In the genomic region with DNA sequence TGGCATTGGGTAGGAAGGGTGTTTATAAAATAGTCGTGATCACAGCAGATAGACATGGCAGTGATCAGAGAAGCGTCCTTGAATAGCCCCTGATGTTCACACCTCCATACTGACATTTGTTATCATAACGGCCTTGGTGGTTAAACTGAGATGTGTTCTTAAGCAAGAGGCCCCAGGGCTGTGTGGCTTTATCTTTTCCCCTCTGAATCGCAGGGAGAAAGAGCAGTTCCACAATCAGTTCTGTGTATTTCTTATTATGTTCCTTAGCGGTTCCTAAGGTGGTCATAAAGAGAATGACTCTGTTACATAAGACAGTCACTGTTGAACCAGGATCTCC, we compare ENCODE assay signal across 13 cellular contexts. TPM values are rescaled to one million over a fixed set of nuclear protein-coding genes. Genes with fewer than 3 reads are reported as not detected.
DNase-seq lines count a peak whose midpoint lies in the region; ATAC-seq, FAIRE-seq and TF ChIP-seq lines count a peak whose summit lies in the region.
"Had no signal": no experiment of that assay in that cellular context is flagged by ENCODE, and none has a peak within 500 bp of the region (broad histone marks: within the 10 kb centered on the region; RNA-seq: fewer than 3 reads in every experiment).

No MANE protein-coding gene starts in this region.

- intact Hi-C loops in left lung (cut with DNase I), result no loop called here

- no peaks in the 10 kb centered on the region; the same call in 1 of the 2 replicates for H3K4me1 ChIP-seq in HEK293 (ENCODE audit: control insufficient read depth, insufficient read depth, low read length)
- peaks cover 0 to 10% of the 10 kb centered on the region in 2 donors for H3K4me1 ChIP-seq in left lung
- no peaks in the 10 kb centered on the region for H3K4me1 ChIP-seq in small intestine (ENCODE audit: control insufficient read depth in 2 of 2, insufficient read depth in 1 of 2, low read depth in 1 of 2, low read length in 1 of 2)

- no peak for TF ChIP-seq CTCF in HEK293 (tag by site-specific recombination; IDR thresholded peaks at IDR 0.05)
- TF ChIP-seq CTCF in choroid plexus epithelial cell (conservative IDR thresholded peaks at IDR 0.05; ENCODE audit: low read depth, low read length), result no peak
- TF ChIP-seq CTCF in left lung (IDR thresholded peaks at IDR 0.05), result no peak

- H3K27ac ChIP-seq in HEK293 (ENCODE audit: extremely low read depth, low read depth, low read length) (peak overlapping the region; percentile 34), left lung (peak overlapping the region in 1 of 2 donors; percentile 21), small intestine (ENCODE audit: low read depth in 1 of 2, low read length in 1 of 2) (peak overlapping the region in 1 of 2 donors; percentile 42), substantia nigra (ENCODE audit: low read depth, low read length, poor library complexity, severe bottlenecking) (no peak overlapping the region)

- H3K9me3 ChIP-seq in HEK293 (ENCODE audit: control insufficient read depth, insufficient read depth, low read depth, low read length) (no peaks in the 10 kb centered on the region), left lung (no peaks in the 10 kb centered on the region), small intestine (ENCODE audit: control insufficient read depth, low read depth) (no peaks in the 10 kb centered on the region)

- no peak overlapping the region for H3K4me3 ChIP-seq in HEK293 (ENCODE audit: low read depth, low read length)
- H3K4me3 ChIP-seq in choroid plexus epithelial cell (ENCODE audit: low read depth, low read length), result no peak overlapping the region
- no peak overlapping the region for H3K4me3 ChIP-seq in left lung
- H3K4me3 ChIP-seq in small intestine (ENCODE audit: low read depth in 1 of 2, low read length in 2 of 2), result no peak overlapping the region

- WGBS in small intestine, 3 donors, result 13 to 48% (median 31%) methylated on average over 5 of the region's 5 CpGs

- H3K27me3 ChIP-seq in left lung, result no peaks in the 10 kb centered on the region
- no peaks in the 10 kb centered on the region for H3K27me3 ChIP-seq in small intestine (ENCODE audit: control insufficient read depth in 2 of 2, insufficient read depth in 2 of 2, low read length in 2 of 2)

- POLR2A ChIA-PET in HEK293 (lab: Yijun Ruan, JAX), result no interaction called here

- CTCF ChIA-PET in HEK293 (lab: Yijun Ruan, JAX), result no interaction called here

- DNase-seq in choroid plexus epithelial cell (ENCODE audit: low read depth) (peak; percentile 27), left lung (no peak), small intestine (peak; percentile 14), putamen (ENCODE audit: low spot score) (no peak), cerebellum (ENCODE audit: low spot score) (no peak), substantia nigra (lab: John Stamatoyannopoulos, UW) (no peak)
- DNase-seq: activated T-cell treated with anti-CD3 and anti-CD28 coated beads, Interleukin-2, amount 50 U/mL, for 72 hours; DMS79; NCI-H187; NCI-H774 had no signal

- peak; percentile 21 for ATAC-seq in left lung
- ATAC-seq in HG03460 (IDR thresholded peaks at IDR 0.05; ENCODE audit: unreplicated experiment), result no peak
- ATAC-seq: activated T-cell treated with anti-CD3 and anti-CD28 coated beads, Interleukin-2, amount 50 U/mL, for 72 hours; esophagus mucosa had no signal

- no peak for FAIRE-seq in small intestine (lab: Jason Lieb, UNC)

- H3K36me3 ChIP-seq in HEK293 (ENCODE audit: control insufficient read depth in 2 of 2, insufficient read depth in 1 of 2, low read length in 2 of 2) (no peaks in the 10 kb centered on the region), left lung (no peaks in the 10 kb centered on the region), small intestine (ENCODE audit: control insufficient read depth in 2 of 2, insufficient read depth in 2 of 2, low read length in 2 of 2) (no peaks in the 10 kb centered on the region)

TF ChIP-seq in HEK293, 187 proteins besides CTCF, POLR2A, EP300 and RAD21 (continues in another document):
- TF ChIP-seq PBX3 (CRISPR knock-in tag; IDR thresholded peaks at IDR 0.05) (no peak), ZNF626 (tag by site-specific recombination; IDR thresholded peaks at IDR 0.05) (no peak), ZNF24 (tag by site-specific recombination; IDR thresholded peaks at IDR 0.05) (no peak), ZFP3 (tag by site-specific recombination; IDR thresholded peaks at IDR 0.05; ENCODE audit: low read depth) (no peak), OVOL3 (tag by site-specific recombination; IDR thresholded peaks at IDR 0.05) (peak; percentile 95), ZBTB48 (tag by site-specific recombination; IDR thresholded peaks at IDR 0.05) (no peak), ZNF560 (tag by site-specific recombination; IDR thresholded peaks at IDR 0.05; ENCODE audit: borderline replicate concordance) (no peak), SETDB1 (IDR thresholded peaks at IDR 0.05; ENCODE audit: insufficient read length, low read length) (no peak), TRIM28 (IDR thresholded peaks at IDR 0.05; ENCODE audit: borderline replicate concordance, low read length) (no peak), ZFP69B (tag by site-specific recombination; IDR thresholded peaks at IDR 0.05) (no peak), ZXDB (tag by site-specific recombination; IDR thresholded peaks at IDR 0.05) (peak; percentile 19; the same call in 1 of the 2 replicates)
- TF ChIP-seq, protein P1, sequence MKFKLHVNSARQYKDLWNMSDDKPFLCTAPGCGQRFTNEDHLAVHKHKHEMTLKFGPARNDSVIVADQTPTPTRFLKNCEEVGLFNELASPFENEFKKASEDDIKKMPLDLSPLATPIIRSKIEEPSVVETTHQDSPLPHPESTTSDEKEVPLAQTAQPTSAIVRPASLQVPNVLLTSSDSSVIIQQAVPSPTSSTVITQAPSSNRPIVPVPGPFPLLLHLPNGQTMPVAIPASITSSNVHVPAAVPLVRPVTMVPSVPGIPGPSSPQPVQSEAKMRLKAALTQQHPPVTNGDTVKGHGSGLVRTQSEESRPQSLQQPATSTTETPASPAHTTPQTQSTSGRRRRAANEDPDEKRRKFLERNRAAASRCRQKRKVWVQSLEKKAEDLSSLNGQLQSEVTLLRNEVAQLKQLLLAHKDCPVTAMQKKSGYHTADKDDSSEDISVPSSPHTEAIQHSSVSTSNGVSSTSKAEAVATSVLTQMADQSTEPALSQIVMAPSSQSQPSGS (tag by site-specific recombination; IDR thresholded peaks at IDR 0.05; ENCODE audit: low read depth), result no peak
- TF ChIP-seq, protein P2, sequence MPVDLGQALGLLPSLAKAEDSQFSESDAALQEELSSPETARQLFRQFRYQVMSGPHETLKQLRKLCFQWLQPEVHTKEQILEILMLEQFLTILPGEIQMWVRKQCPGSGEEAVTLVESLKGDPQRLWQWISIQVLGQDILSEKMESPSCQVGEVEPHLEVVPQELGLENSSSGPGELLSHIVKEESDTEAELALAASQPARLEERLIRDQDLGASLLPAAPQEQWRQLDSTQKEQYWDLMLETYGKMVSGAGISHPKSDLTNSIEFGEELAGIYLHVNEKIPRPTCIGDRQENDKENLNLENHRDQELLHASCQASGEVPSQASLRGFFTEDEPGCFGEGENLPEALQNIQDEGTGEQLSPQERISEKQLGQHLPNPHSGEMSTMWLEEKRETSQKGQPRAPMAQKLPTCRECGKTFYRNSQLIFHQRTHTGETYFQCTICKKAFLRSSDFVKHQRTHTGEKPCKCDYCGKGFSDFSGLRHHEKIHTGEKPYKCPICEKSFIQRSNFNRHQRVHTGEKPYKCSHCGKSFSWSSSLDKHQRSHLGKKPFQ (tag by site-specific recombination; IDR thresholded peaks at IDR 0.05), result peak; percentile 89
- TF ChIP-seq, protein P3, sequence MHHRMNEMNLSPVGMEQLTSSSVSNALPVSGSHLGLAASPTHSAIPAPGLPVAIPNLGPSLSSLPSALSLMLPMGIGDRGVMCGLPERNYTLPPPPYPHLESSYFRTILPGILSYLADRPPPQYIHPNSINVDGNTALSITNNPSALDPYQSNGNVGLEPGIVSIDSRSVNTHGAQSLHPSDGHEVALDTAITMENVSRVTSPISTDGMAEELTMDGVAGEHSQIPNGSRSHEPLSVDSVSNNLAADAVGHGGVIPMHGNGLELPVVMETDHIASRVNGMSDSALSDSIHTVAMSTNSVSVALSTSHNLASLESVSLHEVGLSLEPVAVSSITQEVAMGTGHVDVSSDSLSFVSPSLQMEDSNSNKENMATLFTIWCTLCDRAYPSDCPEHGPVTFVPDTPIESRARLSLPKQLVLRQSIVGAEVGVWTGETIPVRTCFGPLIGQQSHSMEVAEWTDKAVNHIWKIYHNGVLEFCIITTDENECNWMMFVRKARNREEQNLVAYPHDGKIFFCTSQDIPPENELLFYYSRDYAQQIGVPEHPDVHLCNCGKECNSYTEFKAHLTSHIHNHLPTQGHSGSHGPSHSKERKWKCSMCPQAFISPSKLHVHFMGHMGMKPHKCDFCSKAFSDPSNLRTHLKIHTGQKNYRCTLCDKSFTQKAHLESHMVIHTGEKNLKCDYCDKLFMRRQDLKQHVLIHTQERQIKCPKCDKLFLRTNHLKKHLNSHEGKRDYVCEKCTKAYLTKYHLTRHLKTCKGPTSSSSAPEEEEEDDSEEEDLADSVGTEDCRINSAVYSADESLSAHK (tag by site-specific recombination; IDR thresholded peaks at IDR 0.05), result no peak
- TF ChIP-seq, protein P4, sequence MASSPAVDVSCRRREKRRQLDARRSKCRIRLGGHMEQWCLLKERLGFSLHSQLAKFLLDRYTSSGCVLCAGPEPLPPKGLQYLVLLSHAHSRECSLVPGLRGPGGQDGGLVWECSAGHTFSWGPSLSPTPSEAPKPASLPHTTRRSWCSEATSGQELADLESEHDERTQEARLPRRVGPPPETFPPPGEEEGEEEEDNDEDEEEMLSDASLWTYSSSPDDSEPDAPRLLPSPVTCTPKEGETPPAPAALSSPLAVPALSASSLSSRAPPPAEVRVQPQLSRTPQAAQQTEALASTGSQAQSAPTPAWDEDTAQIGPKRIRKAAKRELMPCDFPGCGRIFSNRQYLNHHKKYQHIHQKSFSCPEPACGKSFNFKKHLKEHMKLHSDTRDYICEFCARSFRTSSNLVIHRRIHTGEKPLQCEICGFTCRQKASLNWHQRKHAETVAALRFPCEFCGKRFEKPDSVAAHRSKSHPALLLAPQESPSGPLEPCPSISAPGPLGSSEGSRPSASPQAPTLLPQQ (tag by site-specific recombination; IDR thresholded peaks at IDR 0.05), result no peak

RNA-seq across cellular contexts. Expression of gene CBR4, which starts 52.8 kb away (rescaled TPM):
- total RNA-seq in left lung (10 to 100 TPM; 17.6 to 18.1 TPM), cerebellum (45.8 TPM)
- polyA plus RNA-seq in small intestine, result 10 to 100 TPM in 2 of 3 donors, 1 to 10 TPM in 1; 5.7 to 11.4 (median 11.2) TPM

Comparison
In these comparisons a context has a peak if more than half of its experiments do, and no peak if none do; other contexts are left out.
1. DNase-seq: peak in choroid plexus epithelial cell (single experiment) and small intestine (single experiment); none in left lung (0 of 2), putamen (single experiment), cerebellum (single experiment) and substantia nigra (0 of 49).